9 cellular contexts compared by ENCODE assay signal in genomic region chr11:18046116-18046777, GRCh38. TPM values are rescaled to one million over a fixed set of nuclear protein-coding genes. Genes with fewer than 3 reads are reported as not detected.
DNase-seq lines count a peak whose midpoint lies in the region; ATAC-seq, FAIRE-seq and TF ChIP-seq lines count a peak whose summit lies in the region.
"Had no signal": no experiment of that assay in that cellular context is flagged by ENCODE, and none has a peak within 500 bp of the region (broad histone marks: within the 10 kb centered on the region; RNA-seq: fewer than 3 reads in every experiment).

TPH1 (minus strand) TSS chr11:18046269; CDS start chr11:18040762, 5,507 bp downstream.

- no peaks in the 10 kb centered on the region for H3K4me1 ChIP-seq in BE2C
- H3K4me1 ChIP-seq in mucosa of descending colon (ENCODE audit: low read depth) = no peaks in the 10 kb centered on the region

- H3K27me3 ChIP-seq in BE2C = peaks cover 19% of the 10 kb centered on the region

- H3K36me3 ChIP-seq in BE2C (no peaks in the 10 kb centered on the region), mucosa of descending colon (ENCODE audit: low read depth) (no peaks in the 10 kb centered on the region)

- H3K9me3 ChIP-seq in BE2C = no peaks in the 10 kb centered on the region
- H3K9me3 ChIP-seq in mucosa of descending colon = no peaks in the 10 kb centered on the region

- DNase-seq in BE2C (peak; percentile 49), NCI-H146 treated with DMSO at 0.1 percent for 48 hours (lab: John Stamatoyannopoulos, UW; ENCODE audit: unreplicated experiment) (peak; percentile 59), epithelial cell of prostate (ENCODE audit: low read depth, low spot score) (peak; percentile 8), mucosa of descending colon (peak; percentile 51 to 68 (median 59)), D721Med (ENCODE audit: insufficient read length, low spot score) (no peak), NAMALWA (ENCODE audit: low spot score) (no peak)

- H3K27ac ChIP-seq in epithelial cell of prostate = no peak within 1 kb of the TSS

- no peak for FAIRE-seq in D721Med (lab: Jason Lieb, UNC)

- intact Hi-C loops in mucosa of descending colon (cut with DNase I, micrococcal nuclease) = no loop called here

- ATAC-seq in mucosa of descending colon = peak; percentile 90
- ATAC-seq in GM21423 (IDR thresholded peaks at IDR 0.05; ENCODE audit: unreplicated experiment) = no peak
- ATAC-seq in GM19467 (IDR thresholded peaks at IDR 0.05; ENCODE audit: unreplicated experiment) = no peak

- no peak within 1 kb of the TSS for H3K4me3 ChIP-seq in BE2C (ENCODE audit: low read depth, low read length)
- H3K4me3 ChIP-seq in mucosa of descending colon = no peak within 1 kb of the TSS

- TF ChIP-seq CTCF in BE2C (IDR thresholded peaks at IDR 0.05; ENCODE audit: low read depth, low read length) (no peak), mucosa of descending colon (IDR thresholded peaks at IDR 0.05) (no peak), D721Med (IDR thresholded peaks at IDR 0.05; ENCODE audit: insufficient read depth, missing control alignments) (no peak)

RNA-seq across cellular contexts. Expression of gene TPH1, which starts in this region (rescaled TPM):
- polyA plus RNA-seq in BE2C (2012; ENCODE audit: insufficient read depth, insufficient read length, low read depth) = 0.08 TPM
- total RNA-seq in mucosa of descending colon = 10 to 100 TPM in 2 of 3 donors, 1 to 10 TPM in 1; 1.4 to 12.8 (median 10.7) TPM
- total RNA-seq: G401 had no signal

Comparison
In these comparisons a context has a peak if more than half of its experiments do, and no peak if none do; other contexts are left out.
1. DNase-seq: peak in BE2C (single experiment), NCI-H146 treated with DMSO at 0.1 percent for 48 hours (single experiment), epithelial cell of prostate (single experiment) and mucosa of descending colon (3 of 3); none in D721Med (single experiment) and NAMALWA (single experiment).